ENCODE assay signal across 8 cellular contexts in the genomic region with DNA sequence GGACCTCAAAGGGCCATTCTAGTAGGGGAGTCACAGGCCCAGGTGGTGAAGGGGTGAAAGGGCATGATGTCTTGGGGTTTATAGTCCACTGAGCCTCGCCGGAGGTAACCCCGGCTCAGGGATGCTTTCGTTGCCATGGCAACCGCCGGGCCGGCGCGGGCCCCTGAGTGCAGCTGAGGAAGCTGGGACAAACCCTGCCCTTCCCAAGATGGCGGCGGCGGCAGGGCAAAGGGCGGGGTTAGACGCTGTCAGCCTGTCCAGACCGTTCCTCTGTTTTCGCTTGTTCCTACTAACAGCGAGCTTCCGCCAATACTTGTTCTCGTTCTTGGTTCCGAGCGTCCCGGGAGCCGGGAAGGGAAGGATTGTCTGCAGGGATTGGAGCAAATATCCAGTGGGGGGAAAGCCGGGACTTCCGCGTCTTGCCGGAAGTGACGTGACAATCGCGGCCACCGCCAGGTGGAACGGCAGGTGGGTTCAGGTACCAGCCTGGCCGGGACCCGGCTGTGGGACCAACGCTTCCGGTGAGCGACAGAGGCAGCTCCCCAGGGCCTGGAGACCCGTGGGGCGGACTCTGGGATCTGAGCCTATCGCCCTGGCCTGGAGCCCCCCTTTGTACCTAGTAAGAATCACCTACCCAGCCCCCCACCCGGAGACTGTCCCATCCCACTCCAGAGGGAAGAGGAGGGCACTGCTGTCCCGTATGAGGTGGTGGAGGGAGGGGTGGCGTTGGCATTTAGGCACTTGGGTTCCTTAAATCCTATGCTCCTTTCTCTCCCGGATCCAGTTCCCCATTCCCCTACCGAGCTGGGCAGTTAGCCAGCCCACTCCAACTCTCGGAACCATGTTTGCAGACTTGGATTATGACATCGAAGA. TPM values are rescaled to one million over a fixed set of nuclear protein-coding genes. Genes with fewer than 3 reads are reported as not detected.
DNase-seq lines count a peak whose midpoint lies in the region; ATAC-seq, FAIRE-seq and TF ChIP-seq lines count a peak whose summit lies in the region.

A gene (plus strand): TSS at position 436 of the 873 bp plus-strand sequence. CDS start 406 bp downstream, at position 842.

- POLR2A ChIA-PET in CD8-positive, alpha-beta T cell (lab: Charles Lee), result interaction anchor here (1.4 kb wide), 1 partner anchor 157 kb away, joined by 3 read pairs; no protein-coding TSS in a partner anchor

- CTCF ChIA-PET in CD8-positive, alpha-beta T cell (lab: Charles Lee), result interaction anchor here (1.6 kb wide), 1 partner anchor 173 kb away, joined by 4 read pairs; no protein-coding TSS in a partner anchor

- H3K36me3 Mint-ChIP-seq in CD8-positive, alpha-beta T cell, result peaks cover 23% of the 10 kb centered on the region
- H3K36me3 Mint-ChIP-seq in chondrocyte (ENCODE audit: low read depth), result peaks cover 3% of the 10 kb centered on the region

- peak within 1 kb of the TSS; percentile 96 for H2AFZ ChIP-seq in keratinocyte (ENCODE audit: control insufficient read depth, low read length)

- H3K9me3 Mint-ChIP-seq in CD8-positive, alpha-beta T cell, result no peaks in the 10 kb centered on the region
- H3K9me3 Mint-ChIP-seq in chondrocyte (ENCODE audit: low read depth), result no peaks in the 10 kb centered on the region

- H3K4me3 ChIP-seq in CD8-positive, alpha-beta T cell (ENCODE audit: low read depth, low read length), result peak within 1 kb of the TSS; percentile 97
- H3K4me3 ChIP-seq in keratinocyte (ENCODE audit: control insufficient read depth in 2 of 3, extremely low read depth in 1 of 3, insufficient read depth in 2 of 3, low read depth in 1 of 3, low read length in 3 of 3), result peak within 1 kb of the TSS; percentile 61 to 84 (median 81)

- peak; percentile 80 for ATAC-seq in CD8-positive, alpha-beta T cell
- ATAC-seq in HG02571 (IDR thresholded peaks at IDR 0.05; ENCODE audit: unreplicated experiment) (peak; percentile 61), GM19351 (IDR thresholded peaks at IDR 0.05; ENCODE audit: unreplicated experiment) (no peak)

- peak; percentile 91 for FAIRE-seq in keratinocyte (lab: Jason Lieb, UNC)

- intact Hi-C loops in CD8-positive, alpha-beta T cell (cut with DNase I, micrococcal nuclease), result loop anchor here (1.0 to 10.0 kb wide), 11 partner anchors 48 to 948 kb away; a partner anchor contains a TSS

- peak within 1 kb of the TSS; percentile 81 for H3K4me2 ChIP-seq in keratinocyte (ENCODE audit: control insufficient read depth, extremely low read depth, insufficient read depth, low read depth, low read length)

- H3K27me3 Mint-ChIP-seq in CD8-positive, alpha-beta T cell (ENCODE audit: low read depth), result no peaks in the 10 kb centered on the region
- H3K27me3 Mint-ChIP-seq in chondrocyte (ENCODE audit: low read depth), result no peaks in the 10 kb centered on the region

- peak within 1 kb of the TSS; percentile 79 for H3K27ac ChIP-seq in CD8-positive, alpha-beta T cell (ENCODE audit: low read depth, low read length)
- peak within 1 kb of the TSS; percentile 89 for H3K27ac ChIP-seq in keratinocyte (ENCODE audit: control insufficient read depth, insufficient read depth, low read length)

- dilution Hi-C loops in keratinocyte (cut with MboI; ENCODE audit: extremely low pct_ligation_motif_present, low sequenced_read_pairs), result no loop called here

- no peaks in the 10 kb centered on the region for H4K20me1 ChIP-seq in keratinocyte (ENCODE audit: control insufficient read depth, extremely low read depth, insufficient read depth, low read length)

- H3K4me3 Mint-ChIP-seq in CD8-positive, alpha-beta T cell, result peak within 1 kb of the TSS; percentile 98
- peak within 1 kb of the TSS; percentile 79 for H3K4me3 Mint-ChIP-seq in chondrocyte (ENCODE audit: unreplicated experiment)

- peak; percentile 56 to 86 (median 75) for DNase-seq in CD8-positive, alpha-beta T cell
- peak; percentile 74 to 85 for DNase-seq in NCI-H446 (lab: John Stamatoyannopoulos, UW)
- peak; percentile 72 to 80 for DNase-seq in activated CD4-positive, alpha-beta T cell treated with anti-CD3 and anti-CD28 coated beads for 4 hours
- no peak for DNase-seq in chondrocyte (ENCODE audit: low spot score)
- DNase-seq in keratinocyte (ENCODE audit: low read depth, low spot score), result no peak
- peak; percentile 77 for DNase-seq in stimulated activated CD4-positive, alpha-beta T cell treated with anti-CD3 and anti-CD28 coated beads, Interleukin-12 subunit alpha, Interleukin-12 subunit beta, amount 100 ng/mL, for 4 hours

- H3K4me1 Mint-ChIP-seq in CD8-positive, alpha-beta T cell (ENCODE audit: low read depth), result peaks cover 19% of the 10 kb centered on the region
- H3K4me1 Mint-ChIP-seq in chondrocyte (ENCODE audit: low read depth), result peaks cover 19% of the 10 kb centered on the region

- H3K79me2 ChIP-seq in keratinocyte (ENCODE audit: control insufficient read depth, insufficient read depth, low read length), result no peaks in the 10 kb centered on the region

- no peaks in the 10 kb centered on the region for H3K27me3 ChIP-seq in CD8-positive, alpha-beta T cell (ENCODE audit: insufficient read depth, low read length)
- H3K27me3 ChIP-seq in keratinocyte (ENCODE audit: control insufficient read depth, extremely low read depth, insufficient read depth, low read length), result no peaks in the 10 kb centered on the region

- H3K4me1 ChIP-seq in CD8-positive, alpha-beta T cell (ENCODE audit: insufficient read depth, low read length), result peaks cover 15% of the 10 kb centered on the region
- H3K4me1 ChIP-seq in keratinocyte (ENCODE audit: control insufficient read depth, extremely low read depth, insufficient read depth, low read length), result peaks cover 5% of the 10 kb centered on the region

- H3K9me3 ChIP-seq in CD8-positive, alpha-beta T cell (ENCODE audit: low read length), result no peaks in the 10 kb centered on the region
- no peaks in the 10 kb centered on the region for H3K9me3 ChIP-seq in keratinocyte (ENCODE audit: control insufficient read depth, low read depth, low read length)

- peak within 1 kb of the TSS; percentile 98 for H3K27ac Mint-ChIP-seq in CD8-positive, alpha-beta T cell
- H3K27ac Mint-ChIP-seq in chondrocyte (ENCODE audit: unreplicated experiment), result peak within 1 kb of the TSS; percentile 89

- H3K9ac ChIP-seq in keratinocyte (ENCODE audit: control insufficient read depth, extremely low read depth, insufficient read depth, low read length), result peak within 1 kb of the TSS; percentile 87

- no peaks in the 10 kb centered on the region for H3K36me3 ChIP-seq in CD8-positive, alpha-beta T cell (ENCODE audit: insufficient read depth, low read length)
- peaks cover 12 to 13% of the 10 kb centered on the region in 2 experiments for H3K36me3 ChIP-seq in keratinocyte (ENCODE audit: control insufficient read depth in 2 of 2, extremely low read depth in 1 of 2, insufficient read depth in 2 of 2, low read length in 2 of 2)

- no peak for TF ChIP-seq CTCF in CD8-positive, alpha-beta T cell (IDR thresholded peaks at IDR 0.05)
- peak; percentile 11 for TF ChIP-seq CTCF in chondrocyte (IDR thresholded peaks at IDR 0.05)
- TF ChIP-seq CTCF in keratinocyte (optimal IDR thresholded peaks at IDR 0.05 in 1 of 3, IDR thresholded peaks at IDR 0.05 in 1 of 3, conservative IDR thresholded peaks at IDR 0.05 in 1 of 3; ENCODE audit: extremely low read depth in 1 of 3, insufficient read depth in 2 of 3, low read length in 3 of 3), result peak in 1 of 3 experiments; percentile 17

- H3K9me1 ChIP-seq in keratinocyte (ENCODE audit: control insufficient read depth, extremely low read depth, insufficient read depth, low read length), result no peaks in the 10 kb centered on the region

RNA-seq across cellular contexts. Expression of the gene that starts here (rescaled TPM):
- total RNA-seq in CD8-positive, alpha-beta T cell, result 10 to 100 TPM; 23.1 to 24.8 TPM
- 13.5 to 22.6 TPM (median 19.1 TPM) in 3 replicates for total RNA-seq in chondrocyte
- polyA plus RNA-seq in keratinocyte, result 26.8 to 33.0 TPM (median 28.8 TPM) in 3 replicates
- polyA plus RNA-seq in keratinocyte (2011; ENCODE audit: low read depth), result 19.1 TPM
- 20.1 and 26.9 TPM in 2 replicates for polyA plus RNA-seq in keratinocyte (2011; cell fraction: cytosol; rRNA removed)
- 55.5 and 68.0 TPM in 2 replicates for polyA plus RNA-seq in keratinocyte (2011; cell fraction: nucleus; rRNA removed)
- 12.1 and 20.9 TPM in 2 replicates for polyA plus RNA-seq in keratinocyte (2012; ENCODE audit: low replicate concordance)
- 28.4 to 38.8 TPM (median 31.8 TPM) in 3 replicates for polyA minus RNA-seq in keratinocyte
- polyA minus RNA-seq in keratinocyte (2011; cell fraction: cytosol; rRNA and poly(A)+ RNA removed), result 14.6 TPM
- 15.1 and 23.4 TPM in 2 replicates for polyA minus RNA-seq in keratinocyte (2011; cell fraction: nucleus; rRNA and poly(A)+ RNA removed)

Comparison
In these comparisons a context has a peak if more than half of its experiments do, and no peak if none do; other contexts are left out.
1. DNase-seq: peak in CD8-positive, alpha-beta T cell (7 of 7), NCI-H446 (2 of 2), activated CD4-positive, alpha-beta T cell treated with anti-CD3 and anti-CD28 coated beads for 4 hours (2 of 2) and stimulated activated CD4-positive, alpha-beta T cell treated with anti-CD3 and anti-CD28 coated beads, Interleukin-12 subunit alpha, Interleukin-12 subunit beta, amount 100 ng/mL, for 4 hours (single experiment); none in chondrocyte (single experiment) and keratinocyte (single experiment).